In the genomic region with DNA sequence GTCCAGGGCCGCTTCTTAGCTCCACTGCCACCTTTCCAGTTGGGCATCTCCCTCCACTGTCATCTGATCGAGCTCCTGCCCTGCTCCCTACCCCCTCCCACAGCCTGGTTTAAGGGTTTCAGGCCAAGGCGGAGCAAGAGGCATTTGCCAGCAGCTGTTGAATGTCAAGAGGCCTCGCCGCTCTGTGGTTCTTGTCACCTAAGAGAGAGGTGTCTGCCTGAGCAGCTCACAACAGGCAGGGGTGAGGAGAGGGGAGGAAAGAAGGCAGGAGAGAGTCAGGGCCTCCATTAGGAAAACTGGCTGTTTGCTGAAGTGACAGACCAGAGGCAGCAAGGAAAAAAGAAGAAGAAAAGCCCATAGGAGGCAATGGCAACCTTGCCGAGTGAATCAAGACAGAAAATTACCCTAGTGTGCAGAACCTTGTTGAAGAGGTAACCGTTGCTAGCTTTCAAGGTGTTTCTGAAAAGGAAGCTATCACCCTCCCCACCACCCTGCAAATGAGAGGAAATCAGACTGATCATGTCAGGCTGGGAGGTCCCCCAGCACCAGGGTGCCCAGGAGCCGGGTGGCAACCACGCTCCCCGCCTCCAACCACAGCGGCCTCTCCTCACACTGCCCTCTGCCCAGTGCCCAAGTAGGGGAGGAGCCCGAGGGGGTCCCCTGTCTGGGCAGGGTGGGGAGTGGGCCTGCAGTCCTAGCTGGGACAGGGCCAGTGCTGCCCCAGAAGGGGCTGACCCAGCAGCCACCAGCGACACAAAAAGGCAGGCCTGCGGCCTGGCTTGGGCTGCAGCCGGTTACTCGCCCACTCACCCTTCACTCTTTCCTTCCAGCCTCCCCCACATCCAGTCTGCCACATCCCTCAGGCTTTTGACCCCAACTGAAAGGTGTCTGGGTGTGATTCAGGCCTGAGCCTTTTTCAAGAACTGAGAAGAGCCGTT, we compare ENCODE assay signal across 8 cellular contexts. TPM values are rescaled to one million over a fixed set of nuclear protein-coding genes. Genes with fewer than 3 reads are reported as not detected.
DNase-seq lines count a peak whose midpoint lies in the region; ATAC-seq and TF ChIP-seq lines count a peak whose summit lies in the region.

No MANE protein-coding gene starts in this region.

- peak overlapping the region; percentile 54 for H2AFZ ChIP-seq in mammary epithelial cell (ENCODE audit: low read depth, low read length)

- peaks cover 84% of the 10 kb centered on the region for H3K79me2 ChIP-seq in mammary epithelial cell (ENCODE audit: insufficient read depth, low read length)

- H3K36me3 Mint-ChIP-seq in T-helper 1 cell treated with Interleukin-12 subunit alpha and Interleukin-12 subunit beta and Interleukin-4 antibody, amounts not matched to agents 30 μg/mL and 1 μg/mL, for 36 hours (ENCODE audit: low read depth): peaks cover 81% of the 10 kb centered on the region
- H3K36me3 Mint-ChIP-seq in glutamatergic neuron (ENCODE audit: unreplicated experiment): no peaks in the 10 kb centered on the region

- peak; percentile 36 for ATAC-seq in GM18511 (IDR thresholded peaks at IDR 0.05; ENCODE audit: unreplicated experiment)

- H3K4me3 ChIP-seq in mammary epithelial cell (replicated peaks in 1 of 3; ENCODE audit: insufficient read depth in 1 of 3, low read depth in 2 of 3, low read length in 3 of 3): peak overlapping the region in 2 of 3 experiments; percentile 86 to 87
- H3K4me3 ChIP-seq in skin epidermis: peak overlapping the region in 6 of 7 experiments; percentile 4 to 60 (median 51)
- H3K4me3 ChIP-seq in esophagus squamous epithelium: no peak overlapping the region

- WGBS in mammary epithelial cell (ENCODE audit: low coverage, missing lambda C conversion rate): 25% methylated on average over 12 of the region's 17 CpGs
- 55 to 71% methylated on average over 4 to 14 of the region's 17 CpGs for WGBS in esophagus squamous epithelium, 2 donors

- no TSS peak for BruUV-seq in mammary epithelial cell (replicated peaks; lab: Mats Ljungman, UMichigan)

- H3K4me1 Mint-ChIP-seq in T-helper 1 cell treated with Interleukin-12 subunit alpha and Interleukin-12 subunit beta and Interleukin-4 antibody, amounts not matched to agents 30 μg/mL and 1 μg/mL, for 36 hours (ENCODE audit: low read depth): peaks cover 83% of the 10 kb centered on the region
- peaks cover 2% of the 10 kb centered on the region for H3K4me1 Mint-ChIP-seq in glutamatergic neuron (ENCODE audit: low read depth, unreplicated experiment)

- intact Hi-C loops in mammary epithelial cell (cut with micrococcal nuclease): no loop called here
- intact Hi-C loops in esophagus squamous epithelium (cut with DNase I): no loop called here

- no peaks in the 10 kb centered on the region for H4K20me1 ChIP-seq in mammary epithelial cell (ENCODE audit: insufficient read depth, low read length)

- DNase-seq in mammary epithelial cell: peak; percentile 55
- DNase-seq in esophagus squamous epithelium (lab: John Stamatoyannopoulos, UW): no peak
- DNase-seq in glutamatergic neuron: no peak
- DNase-seq in SW 1271 (lab: John Stamatoyannopoulos, UW): no peak
- no peak for DNase-seq in COLO668 (lab: John Stamatoyannopoulos, UW; ENCODE audit: unreplicated experiment)

- in situ Hi-C loops in mammary epithelial cell (cut with MboI; ENCODE audit: low sequenced_read_pairs in 2 of 2): loop anchor here in 1 of 2 donors (10.0 kb wide), 1 partner anchor 523 kb away; no protein-coding TSS in a partner anchor

- H3K4me3 Mint-ChIP-seq in T-helper 1 cell treated with Interleukin-12 subunit alpha and Interleukin-12 subunit beta and Interleukin-4 antibody, amounts not matched to agents 30 μg/mL and 1 μg/mL, for 36 hours: peak overlapping the region; percentile 89
- H3K4me3 Mint-ChIP-seq in glutamatergic neuron (ENCODE audit: unreplicated experiment): no peak overlapping the region

- H3K4me2 ChIP-seq in mammary epithelial cell (ENCODE audit: insufficient read depth, low read depth, low read length): peak overlapping the region; percentile 97

- H3K9ac ChIP-seq in mammary epithelial cell (ENCODE audit: insufficient read depth, low read length): peak overlapping the region; percentile 76

- peaks cover 7% of the 10 kb centered on the region for H3K36me3 ChIP-seq in mammary epithelial cell (ENCODE audit: insufficient read depth, low read length)
- H3K36me3 ChIP-seq in esophagus squamous epithelium: no peaks in the 10 kb centered on the region

- H3K9me3 ChIP-seq in mammary epithelial cell (replicated peaks; ENCODE audit: insufficient read depth, low read length): no peaks in the 10 kb centered on the region
- no peaks in the 10 kb centered on the region for H3K9me3 ChIP-seq in esophagus squamous epithelium

- peaks cover 74% of the 10 kb centered on the region for H3K4me1 ChIP-seq in mammary epithelial cell (ENCODE audit: insufficient read depth, low read length)
- peaks cover 0 to 12% (median 0%) of the 10 kb centered on the region in 3 donors for H3K4me1 ChIP-seq in esophagus squamous epithelium

- H3K27ac Mint-ChIP-seq in T-helper 1 cell treated with Interleukin-12 subunit alpha and Interleukin-12 subunit beta and Interleukin-4 antibody, amounts not matched to agents 30 μg/mL and 1 μg/mL, for 36 hours: peak overlapping the region; percentile 93
- H3K27ac Mint-ChIP-seq in glutamatergic neuron (ENCODE audit: unreplicated experiment): no peak overlapping the region

- dilution Hi-C loops in mammary epithelial cell (cut with HindIII; ENCODE audit: low sequenced_read_pairs): no loop called here

- TF ChIP-seq CTCF in mammary epithelial cell (conservative IDR thresholded peaks at IDR 0.05 in 1 of 2, IDR thresholded peaks at IDR 0.05 in 1 of 2; ENCODE audit: extremely low read depth in 1 of 2, insufficient read depth in 1 of 2, low read depth in 1 of 2, low read length in 2 of 2) (no peak), esophagus squamous epithelium (IDR thresholded peaks at IDR 0.05) (no peak), glutamatergic neuron (IDR thresholded peaks at IDR 0.05; ENCODE audit: partially characterized antibody, unreplicated experiment) (no peak)

- CTCF ChIA-PET in mammary epithelial cell (lab: Charles Lee; ENCODE audit: low non-redundant PET): no interaction called here

- H3K27ac ChIP-seq in mammary epithelial cell (ENCODE audit: insufficient read depth, low read depth, low read length): peak overlapping the region; percentile 76
- H3K27ac ChIP-seq in skin epidermis: peak overlapping the region in 18 of 21 experiments; percentile 41 to 96 (median 92)
- peak overlapping the region in 2 of 4 donors; percentile 43 to 44 for H3K27ac ChIP-seq in esophagus squamous epithelium

- H3K27me3 ChIP-seq in mammary epithelial cell (ENCODE audit: insufficient read depth, low read length) (no peaks in the 10 kb centered on the region), esophagus squamous epithelium (peaks cover 0 to 89% (median 0%) of the 10 kb centered on the region in 4 donors)

- no peaks in the 10 kb centered on the region for H3K9me3 Mint-ChIP-seq in T-helper 1 cell treated with Interleukin-12 subunit alpha and Interleukin-12 subunit beta and Interleukin-4 antibody, amounts not matched to agents 30 μg/mL and 1 μg/mL, for 36 hours
- peaks cover 4% of the 10 kb centered on the region for H3K9me3 Mint-ChIP-seq in glutamatergic neuron (ENCODE audit: unreplicated experiment)

- no peaks in the 10 kb centered on the region for H3K27me3 Mint-ChIP-seq in T-helper 1 cell treated with Interleukin-12 subunit alpha and Interleukin-12 subunit beta and Interleukin-4 antibody, amounts not matched to agents 30 μg/mL and 1 μg/mL, for 36 hours (ENCODE audit: low read depth)
- H3K27me3 Mint-ChIP-seq in glutamatergic neuron (ENCODE audit: unreplicated experiment): peaks cover 64% of the 10 kb centered on the region

- no peak for TF ChIP-seq POLR2A in esophagus squamous epithelium (IDR thresholded peaks at IDR 0.05)

RNA-seq across cellular contexts. Expression of a gene that starts 7.1 kb away (rescaled TPM):
- total RNA-seq in mammary epithelial cell (10 to 100 TPM in 1 of 2 donors, 1 to 10 TPM in 1; 7.7 to 20.6 TPM), esophagus squamous epithelium (1 to 10 TPM in 1 of 4 donors, under 1 TPM in 2, not detected in 1; 0.35 to 1.3 (median 0.40) TPM), glutamatergic neuron (ENCODE audit: unreplicated experiment) (0.69 TPM)
- 5.3 TPM for polyA plus RNA-seq in mammary epithelial cell
- polyA minus RNA-seq in mammary epithelial cell: 4.7 TPM

Comparison
In these comparisons a context has a peak if more than half of its experiments do, and no peak if none do; other contexts are left out.
1. H3K4me3 ChIP-seq: peak in mammary epithelial cell (2 of 3) and skin epidermis (6 of 7); none in esophagus squamous epithelium (0 of 4).